Comparison of ENCODE assay signal across 8 cellular contexts in the genomic region with DNA sequence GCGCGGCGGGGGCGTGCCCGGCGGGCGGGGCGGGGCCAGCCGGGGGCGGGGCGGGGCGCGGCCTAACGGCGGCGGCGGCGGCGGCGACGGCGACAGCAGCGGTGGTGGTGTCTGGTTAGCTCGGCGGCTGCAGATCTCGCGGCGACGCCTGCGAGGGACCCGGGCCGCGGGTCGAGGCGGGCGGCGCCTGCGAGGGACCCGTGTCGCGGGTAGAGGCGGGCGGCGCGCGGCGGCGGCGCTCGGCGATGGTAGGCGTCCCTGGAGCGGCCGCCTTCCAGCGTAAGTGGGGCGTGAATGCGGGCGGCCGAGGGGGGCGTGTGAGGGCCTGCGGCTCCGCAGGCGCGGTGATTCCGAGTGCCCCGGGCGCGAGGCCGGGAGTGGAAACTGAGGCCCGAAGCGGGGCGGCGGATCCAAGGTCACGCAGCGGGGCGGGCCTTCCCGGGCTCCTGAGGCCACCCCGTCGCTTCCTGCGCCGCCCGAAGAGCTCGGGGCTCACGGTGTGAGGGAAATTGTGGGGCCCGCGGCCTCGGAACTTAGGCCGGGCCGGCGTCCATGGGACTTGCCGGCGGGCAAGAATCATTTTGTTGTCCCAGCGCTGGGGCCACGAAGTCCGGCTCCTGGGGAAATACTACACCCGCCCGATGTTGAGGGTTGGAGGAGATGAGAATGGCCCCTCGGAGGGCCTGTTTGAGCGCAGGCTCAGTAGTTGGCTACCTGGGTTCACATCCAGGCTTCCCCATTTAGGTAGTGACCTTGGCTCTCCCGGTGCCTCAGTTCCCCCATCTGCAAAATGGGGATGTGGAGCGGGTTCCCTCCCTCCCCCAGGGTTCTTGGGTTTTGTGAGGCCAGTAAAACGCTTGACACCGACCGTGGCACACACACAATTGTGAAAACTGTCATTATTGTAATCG. TPM values are rescaled to one million over a fixed set of nuclear protein-coding genes. Genes with fewer than 3 reads are reported as not detected.
DNase-seq lines count a peak whose midpoint lies in the region; ATAC-seq lines count a peak whose summit lies in the region.

TSS of gene CBFA2T2 (plus strand) at position 74 of the 911 bp plus-strand sequence. CDS start at position 246, 172 bp downstream.

- no peaks in the 10 kb centered on the region for H3K27me3 ChIP-seq in NT2/D1 (ENCODE audit: insufficient read depth, insufficient read length)

- peak; percentile 54 for ATAC-seq in HG02798 (IDR thresholded peaks at IDR 0.05; ENCODE audit: poor library complexity, unreplicated experiment)
- ATAC-seq in left colon, result peak; percentile 48

- H3K36me3 ChIP-seq in NT2/D1 (ENCODE audit: insufficient read depth, insufficient read length, low read length), result no peaks in the 10 kb centered on the region

- DNase-seq in stimulated activated CD8-positive, alpha-beta memory T cell treated with anti-CD3 and anti-CD28 coated beads, Interleukin-12 subunit alpha, Interleukin-12 subunit beta, amount 100 ng/mL, for 1 hour (ENCODE audit: low read depth), result peak; percentile 37
- DNase-seq in stimulated activated CD8-positive, alpha-beta memory T cell treated with anti-CD3 and anti-CD28 coated beads, Interleukin-4, amount 100 ng/mL, for 48 hours, result no peak
- DNase-seq in NT2/D1 (ENCODE audit: low read depth, low spot score) (no peak), cerebellar cortex (ENCODE audit: low spot score) (peak; percentile 27), left colon (peak; percentile 61 to 78), T1000 (lab: John Stamatoyannopoulos, UW) (no peak)
- DNase-seq in stimulated activated CD4-positive, alpha-beta T cell treated with anti-CD3 and anti-CD28 coated beads, TNF-alpha, amount 100 ng/mL, for 48 hours (ENCODE audit: low read depth in 3 of 3), result peak in 2 of 3 donors; percentile 7 to 11

- intact Hi-C loops in left colon (cut with DNase I, micrococcal nuclease), result no loop called here

- peak within 1 kb of the TSS; percentile 76 for H3K9ac ChIP-seq in NT2/D1 (ENCODE audit: insufficient read length, low read depth)

- peak within 1 kb of the TSS; percentile 69 for H3K4me3 ChIP-seq in NT2/D1 (ENCODE audit: insufficient read length, low read depth)

- H3K9me3 ChIP-seq in NT2/D1 (ENCODE audit: insufficient read depth, low read length), result no peaks in the 10 kb centered on the region

- H3K4me1 ChIP-seq in NT2/D1 (ENCODE audit: insufficient read depth, insufficient read length), result no peaks in the 10 kb centered on the region

RNA-seq across cellular contexts. Expression of gene CBFA2T2, which starts in this region (rescaled TPM):
- total RNA-seq in left colon, result 10 to 100 TPM; 26.9 to 27.3 TPM

Comparison
In these comparisons a context has a peak if more than half of its experiments do, and no peak if none do; other contexts are left out.
1. DNase-seq: peak in stimulated activated CD8-positive, alpha-beta memory T cell treated with anti-CD3 and anti-CD28 coated beads, Interleukin-12 subunit alpha, Interleukin-12 subunit beta, amount 100 ng/mL, for 1 hour (single experiment), cerebellar cortex (single experiment), left colon (2 of 2) and stimulated activated CD4-positive, alpha-beta T cell treated with anti-CD3 and anti-CD28 coated beads, TNF-alpha, amount 100 ng/mL, for 48 hours (2 of 3); none in stimulated activated CD8-positive, alpha-beta memory T cell treated with anti-CD3 and anti-CD28 coated beads, Interleukin-4, amount 100 ng/mL, for 48 hours (single experiment), NT2/D1 (single experiment) and T1000 (single experiment).